In the genomic region with DNA sequence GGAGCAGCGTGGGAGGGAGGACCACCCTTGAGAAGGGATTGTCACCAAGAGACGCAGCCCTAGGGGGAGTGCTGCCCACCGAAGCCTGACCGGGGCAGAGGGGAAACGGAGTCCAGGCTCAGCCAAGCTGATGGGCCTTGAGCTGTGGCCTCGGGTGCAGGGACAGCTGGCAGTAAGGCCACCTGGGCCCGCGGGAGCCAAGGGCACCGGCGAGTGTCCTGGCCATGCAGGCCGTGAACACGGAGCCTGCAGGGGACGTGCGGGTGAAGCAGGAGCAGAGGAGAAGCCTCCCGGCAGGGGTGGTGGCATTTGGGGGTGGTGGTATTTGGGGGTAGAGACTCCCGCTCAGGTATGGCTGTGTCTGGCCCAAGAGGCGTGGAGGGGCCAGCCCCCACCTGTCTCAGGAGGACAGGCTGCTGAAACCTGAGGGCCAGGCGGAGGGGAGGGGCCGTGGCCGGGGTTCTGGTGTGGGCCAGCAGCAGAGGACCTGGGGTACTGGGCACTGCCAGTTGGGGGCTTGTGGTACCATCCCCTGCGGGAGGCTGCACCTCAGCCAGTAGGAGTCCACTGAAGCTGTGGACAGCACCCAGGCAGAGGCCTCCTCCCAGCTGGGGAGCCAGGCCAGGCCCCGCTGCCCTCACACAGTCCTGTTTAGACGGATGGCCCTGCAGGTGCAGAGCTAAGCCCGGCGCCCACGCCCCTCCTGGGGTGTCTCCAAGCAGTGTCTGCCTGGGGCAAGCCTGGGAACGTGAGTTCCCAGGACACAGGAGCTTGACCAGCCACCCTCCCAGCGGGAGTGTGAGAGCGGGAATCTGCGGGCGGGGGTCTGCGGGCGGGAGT, we compare ENCODE assay signal across 1 cellular context.
TF ChIP-seq lines count a peak whose summit lies in the region.

No MANE protein-coding gene starts in this region.

TF ChIP-seq in A549, 52 proteins besides CTCF, POLR2A, EP300 and RAD21:
- TF ChIP-seq RARB (CRISPR knock-in tag; IDR thresholded peaks at IDR 0.05) (no peak), JUNB (IDR thresholded peaks at IDR 0.05) (no peak)
- TF ChIP-seq, protein P1, sequence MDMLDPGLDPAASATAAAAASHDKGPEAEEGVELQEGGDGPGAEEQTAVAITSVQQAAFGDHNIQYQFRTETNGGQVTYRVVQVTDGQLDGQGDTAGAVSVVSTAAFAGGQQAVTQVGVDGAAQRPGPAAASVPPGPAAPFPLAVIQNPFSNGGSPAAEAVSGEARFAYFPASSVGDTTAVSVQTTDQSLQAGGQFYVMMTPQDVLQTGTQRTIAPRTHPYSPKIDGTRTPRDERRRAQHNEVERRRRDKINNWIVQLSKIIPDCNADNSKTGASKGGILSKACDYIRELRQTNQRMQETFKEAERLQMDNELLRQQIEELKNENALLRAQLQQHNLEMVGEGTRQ (IDR thresholded peaks at IDR 0.05) = no peak
